9 cellular contexts compared by ENCODE assay signal in the genomic region with DNA sequence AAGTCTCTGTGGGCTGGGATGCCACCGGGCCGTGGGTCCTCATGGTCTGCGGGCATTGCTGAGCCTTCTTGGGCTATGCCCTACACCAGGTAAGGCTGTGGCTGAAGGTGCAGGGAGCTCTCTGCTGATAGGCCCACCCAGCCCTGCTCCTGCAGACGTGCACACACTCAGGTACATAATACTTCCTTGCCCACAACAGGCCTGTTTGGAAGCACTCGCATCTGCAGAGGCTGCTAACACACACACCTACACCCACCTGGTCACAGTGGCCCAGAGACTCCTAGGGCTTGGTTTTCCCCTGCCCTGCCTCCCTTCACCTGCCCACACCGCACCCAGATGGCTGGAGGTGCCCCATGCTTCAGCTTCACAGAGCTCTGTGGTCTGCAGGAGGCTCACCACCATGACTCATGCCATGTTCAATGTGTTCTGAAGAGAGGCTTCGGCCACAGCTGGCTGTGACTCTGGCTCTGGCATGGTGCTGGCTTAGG.
DNase-seq lines count a peak whose midpoint lies in the region; FAIRE-seq and TF ChIP-seq lines count a peak whose summit lies in the region.
"Had no signal": no experiment of that assay in that cellular context is flagged by ENCODE, and none has a peak within 500 bp of the region (broad histone marks: within the 10 kb centered on the region; RNA-seq: fewer than 3 reads in every experiment).

No MANE protein-coding gene starts in this region.

- no peaks in the 10 kb centered on the region for H3K9me3 ChIP-seq in WERI-Rb-1 (ENCODE audit: severe bottlenecking)

- no peak overlapping the region for H3K4me3 ChIP-seq in WERI-Rb-1 (ENCODE audit: low read depth, low read length)

- H3K36me3 ChIP-seq in WERI-Rb-1, result no peaks in the 10 kb centered on the region

- no peaks in the 10 kb centered on the region for H3K27me3 ChIP-seq in WERI-Rb-1 (ENCODE audit: insufficient read depth, low read depth, severe bottlenecking)

- no peak for TF ChIP-seq POLR2A in GM12892 (IDR thresholded peaks at IDR 0.05; ENCODE audit: low read depth, low read length)

- H3K27ac ChIP-seq in WERI-Rb-1, result no peak overlapping the region; the same call in 1 of the 2 replicates

- in situ Hi-C loops in KBM-7 (cut with MboI; ENCODE audit: low pct_unique_long_range_greater_than_20kb, low sequenced_read_pairs), result no loop called here

- no peak for TF ChIP-seq CTCF in WERI-Rb-1 (IDR thresholded peaks at IDR 0.05; ENCODE audit: low read depth, low read length)

- DNase-seq in COLO668 (lab: John Stamatoyannopoulos, UW; ENCODE audit: unreplicated experiment), result peak; percentile 11
- DNase-seq in HTR-8/SVneo (ENCODE audit: insufficient read length, low spot score), result peak; percentile 37
- peak; percentile 48 to 60 for DNase-seq in activated T-cell treated with anti-CD3 and anti-CD28 coated beads, Interleukin-2, amount 50 U/mL, for 48 hours
- peak; percentile 83 for DNase-seq in kidney tubule cell (ENCODE audit: low spot score)
- DNase-seq in KBM-7, result no peak
- no peak for DNase-seq in GM12892 (ENCODE audit: insufficient read length)
- no peak for DNase-seq in WERI-Rb-1
- DNase-seq in NCI-H82 treated with DMSO at 0.1 percent for 48 hours (lab: John Stamatoyannopoulos, UW; ENCODE audit: unreplicated experiment), result no peak
- DNase-seq: OCI-M1 had no signal

- FAIRE-seq in HTR-8/SVneo (lab: Jason Lieb, UNC) (no peak), GM12892 (lab: Jason Lieb, UNC) (no peak)

Comparison
In these comparisons a context has a peak if more than half of its experiments do, and no peak if none do; other contexts are left out.
1. DNase-seq: peak in COLO668 (single experiment), HTR-8/SVneo (single experiment), activated T-cell treated with anti-CD3 and anti-CD28 coated beads, Interleukin-2, amount 50 U/mL, for 48 hours (2 of 2) and kidney tubule cell (single experiment); none in KBM-7 (single experiment), GM12892 (single experiment), WERI-Rb-1 (single experiment) and NCI-H82 treated with DMSO at 0.1 percent for 48 hours (single experiment).